ENCODE assay signal across 13 cellular contexts in the genomic region with DNA sequence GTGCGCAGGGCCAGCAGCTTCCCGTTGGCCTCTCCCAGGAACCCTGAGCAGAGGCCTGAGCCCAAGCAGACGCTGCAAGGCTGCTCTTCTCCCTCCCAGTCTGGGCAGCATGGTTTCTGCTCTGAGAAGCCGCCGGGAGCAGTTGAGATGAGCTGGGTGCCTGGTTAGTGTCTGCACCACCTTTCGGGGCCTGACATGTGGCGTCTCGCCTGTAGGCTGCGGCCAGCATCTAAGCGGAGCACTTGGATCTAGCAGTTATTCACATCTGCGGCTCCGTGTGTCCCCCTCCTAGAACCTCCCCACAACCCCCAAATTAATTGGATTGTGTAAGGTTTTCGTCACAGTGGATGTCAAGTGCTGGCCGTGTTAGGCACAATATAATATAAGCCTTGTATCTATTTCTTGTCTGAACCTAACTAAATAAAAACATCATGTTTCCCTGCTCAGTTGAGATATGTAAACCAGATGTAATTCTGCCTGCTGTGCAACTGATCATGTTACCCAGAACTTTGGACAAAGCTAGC. TPM values are rescaled to one million over a fixed set of nuclear protein-coding genes. Genes with fewer than 3 reads are reported as not detected.
DNase-seq lines count a peak whose midpoint lies in the region; ATAC-seq and TF ChIP-seq lines count a peak whose summit lies in the region.
"Had no signal": no experiment of that assay in that cellular context is flagged by ENCODE, and none has a peak within 500 bp of the region (broad histone marks: within the 10 kb centered on the region; RNA-seq: fewer than 3 reads in every experiment).

No MANE protein-coding gene starts in this region.

- peaks cover 75% of the 10 kb centered on the region for H3K4me1 Mint-ChIP-seq in activated T-cell treated with anti-CD3 and anti-CD28 coated beads, Interleukin-2, amount 50 U/mL, for 72 hours (ENCODE audit: low read depth)
- H3K4me1 Mint-ChIP-seq in mesothelial cell of epicardium = peaks cover 15% of the 10 kb centered on the region
- H3K4me1 Mint-ChIP-seq in Caco-2 (ENCODE audit: low read depth, unreplicated experiment) = no peaks in the 10 kb centered on the region

- CTCF ChIA-PET in Caco-2 (lab: Charles Lee) = no interaction called here

- H3K36me3 Mint-ChIP-seq in activated T-cell treated with anti-CD3 and anti-CD28 coated beads, Interleukin-2, amount 50 U/mL, for 72 hours (ENCODE audit: insufficient read depth in 2 of 2) = peaks cover 4 to 16% of the 10 kb centered on the region in 2 donors
- H3K36me3 Mint-ChIP-seq in mesothelial cell of epicardium = peaks cover 5% of the 10 kb centered on the region
- no peaks in the 10 kb centered on the region for H3K36me3 Mint-ChIP-seq in Caco-2 (ENCODE audit: insufficient read depth, unreplicated experiment)

- WGBS in esophagus muscularis mucosa = 34% methylated on average over 13 of the region's 14 CpGs

- ATAC-seq in activated T-cell treated with anti-CD3 and anti-CD28 coated beads, Interleukin-2, amount 50 U/mL, for 72 hours (replicated peaks in 1 of 2) = no peak
- ATAC-seq in HG03342 (IDR thresholded peaks at IDR 0.05; ENCODE audit: unreplicated experiment) = no peak

- intact Hi-C loops in esophagus muscularis mucosa (cut with DNase I) = loop anchor here (1.0 kb wide), 1 partner anchor 159 kb away; no protein-coding TSS in a partner anchor
- intact Hi-C loops in Caco-2 (cut with micrococcal nuclease; ENCODE audit: unreplicated experiment) = no loop called here

- no TSS peak for BruUV-seq in Caco-2 (replicated peaks; lab: Mats Ljungman, UMichigan)

- H3K27ac ChIP-seq in esophagus muscularis mucosa (replicated peaks in 1 of 4) = peak overlapping the region; percentile 92 to 95 (median 92)
- H3K27ac ChIP-seq: thoracic aorta had no signal

- TF ChIP-seq EP300 in esophagus muscularis mucosa (IDR thresholded peaks at IDR 0.05) = peak; percentile 72

- no peaks in the 10 kb centered on the region for H3K27me3 Mint-ChIP-seq in activated T-cell treated with anti-CD3 and anti-CD28 coated beads, Interleukin-2, amount 50 U/mL, for 72 hours (ENCODE audit: low read depth)
- H3K27me3 Mint-ChIP-seq in mesothelial cell of epicardium (ENCODE audit: low read depth) (no peaks in the 10 kb centered on the region), Caco-2 (ENCODE audit: insufficient read depth, unreplicated experiment) (peaks cover 13% of the 10 kb centered on the region)
- H3K27me3 Mint-ChIP-seq: activated CD4-positive, alpha-beta memory T cell treated with anti-CD3 and anti-CD28 coated beads, Interleukin-2, amount 10 ng/mL, durations not matched to agents 7 days and 5 days had no signal

- H3K27ac Mint-ChIP-seq in activated T-cell treated with anti-CD3 and anti-CD28 coated beads, Interleukin-2, amount 50 U/mL, for 72 hours = peak overlapping the region; percentile 58
- peak overlapping the region; percentile 75 for H3K27ac Mint-ChIP-seq in mesothelial cell of epicardium
- no peak overlapping the region for H3K27ac Mint-ChIP-seq in Caco-2 (ENCODE audit: unreplicated experiment)

- DNase-seq in activated T-cell treated with anti-CD3 and anti-CD28 coated beads, Interleukin-2, amount 50 U/mL, for 72 hours = no peak
- DNase-seq in activated T-cell treated with anti-CD3 and anti-CD28 coated beads, Interleukin-2, amount 50 U/mL, for 1 hour = no peak
- DNase-seq in esophagus muscularis mucosa (ENCODE audit: extremely low spot score) (peak; percentile 94), mesothelial cell of epicardium (ENCODE audit: low spot score in 2 of 2, unreplicated experiment in 2 of 2) (peak; percentile 49 to 78), H4 (ENCODE audit: low spot score) (no peak), Caco-2 (no peak)
- no peak for DNase-seq in activated naive CD4-positive, alpha-beta T cell (lab: John Stamatoyannopoulos, UW)
- DNase-seq: activated CD4-positive, alpha-beta memory T cell treated with anti-CD3 and anti-CD28 coated beads, Interleukin-2, amount 10 ng/mL, durations not matched to agents 7 days and 5 days; amygdala; NCI-H2081; stimulated activated CD4-positive, alpha-beta T cell treated with anti-CD3 and anti-CD28 coated beads, Interleukin-2, amount 100 ng/mL, for 24 hours had no signal

- TF ChIP-seq POLR2A in esophagus muscularis mucosa (IDR thresholded peaks at IDR 0.05; ENCODE audit: low read depth) = no peak

- TF ChIP-seq CTCF in esophagus muscularis mucosa (IDR thresholded peaks at IDR 0.05) (no peak), mesothelial cell of epicardium (IDR thresholded peaks at IDR 0.05; ENCODE audit: unreplicated experiment) (no peak), Caco-2 (IDR thresholded peaks at IDR 0.05; ENCODE audit: insufficient read depth in 1 of 2, low read depth in 1 of 2, low read length in 1 of 2, severe bottlenecking in 1 of 2, unreplicated experiment in 1 of 2) (no peak)

- peaks cover 75 to 100% (median 85%) of the 10 kb centered on the region in 4 donors for H3K4me1 ChIP-seq in esophagus muscularis mucosa
- H3K4me1 ChIP-seq in Caco-2 = no peaks in the 10 kb centered on the region

- H3K4me3 ChIP-seq in esophagus muscularis mucosa = peak overlapping the region in 3 of 4 donors; percentile 1 to 12 (median 4)
- H3K4me3 ChIP-seq in Caco-2 (ENCODE audit: low read depth, low read length) = no peak overlapping the region
- H3K4me3 ChIP-seq: thoracic aorta had no signal

- H3K27me3 ChIP-seq in esophagus muscularis mucosa = no peaks in the 10 kb centered on the region
- H3K27me3 ChIP-seq in Caco-2 (replicated peaks; ENCODE audit: control insufficient read depth, insufficient read depth, low read length) = no peaks in the 10 kb centered on the region

- H3K9me3 Mint-ChIP-seq in activated T-cell treated with anti-CD3 and anti-CD28 coated beads, Interleukin-2, amount 50 U/mL, for 72 hours = no peaks in the 10 kb centered on the region
- H3K9me3 Mint-ChIP-seq in mesothelial cell of epicardium = no peaks in the 10 kb centered on the region
- no peaks in the 10 kb centered on the region for H3K9me3 Mint-ChIP-seq in Caco-2 (ENCODE audit: unreplicated experiment)
- H3K9me3 Mint-ChIP-seq: activated CD4-positive, alpha-beta memory T cell treated with anti-CD3 and anti-CD28 coated beads, Interleukin-2, amount 10 ng/mL, durations not matched to agents 7 days and 5 days had no signal

- no peaks in the 10 kb centered on the region for H3K36me3 ChIP-seq in esophagus muscularis mucosa
- H3K36me3 ChIP-seq in Caco-2 (ENCODE audit: control insufficient read depth, insufficient read depth, low read length) = no peaks in the 10 kb centered on the region
- H3K36me3 ChIP-seq: thoracic aorta had no signal

- POLR2A ChIA-PET in Caco-2 (lab: Charles Lee) = no interaction called here

- H3K4me3 Mint-ChIP-seq in activated T-cell treated with anti-CD3 and anti-CD28 coated beads, Interleukin-2, amount 50 U/mL, for 72 hours = no peak overlapping the region
- H3K4me3 Mint-ChIP-seq in mesothelial cell of epicardium (peak overlapping the region; percentile 44), Caco-2 (ENCODE audit: unreplicated experiment) (no peak overlapping the region)
- H3K4me3 Mint-ChIP-seq: activated CD4-positive, alpha-beta memory T cell treated with anti-CD3 and anti-CD28 coated beads, Interleukin-2, amount 10 ng/mL, durations not matched to agents 7 days and 5 days had no signal

- H3K9me3 ChIP-seq in esophagus muscularis mucosa (no peaks in the 10 kb centered on the region), Caco-2 (no peaks in the 10 kb centered on the region)
- H3K9me3 ChIP-seq: thoracic aorta had no signal

RNA-seq across cellular contexts. Expression of gene ELK3, which starts 45.6 kb away (rescaled TPM):
- total RNA-seq in activated T-cell treated with anti-CD3 and anti-CD28 coated beads, Interleukin-2, amount 50 U/mL, for 72 hours = 10 to 100 TPM; 31.2 to 34.9 TPM
- total RNA-seq in esophagus muscularis mucosa (10 to 100 TPM; 13.7 to 26.9 (median 25.7) TPM), mesothelial cell of epicardium (27.2 to 28.2 TPM (median 28.0 TPM) in 3 replicates), Caco-2 (2022) (0.45 and 0.77 TPM in 2 replicates)
- total RNA-seq in H4 (2014; rRNA removed; shearing (Covaris generic)) = 15.1 and 17.8 TPM in 2 replicates

Comparison
In these comparisons a context has a peak if more than half of its experiments do, and no peak if none do; other contexts are left out.
1. DNase-seq: peak in esophagus muscularis mucosa (single experiment) and mesothelial cell of epicardium (2 of 2); none in activated T-cell treated with anti-CD3 and anti-CD28 coated beads, Interleukin-2, amount 50 U/mL, for 72 hours (0 of 2), activated T-cell treated with anti-CD3 and anti-CD28 coated beads, Interleukin-2, amount 50 U/mL, for 1 hour (single experiment), H4 (single experiment), Caco-2 (0 of 2) and activated naive CD4-positive, alpha-beta T cell (0 of 4).